Comparison of ENCODE assay signal across 27 cellular contexts in genomic region chr5:133330956-133331355, GRCh38.
"Had no signal": no experiment of that assay in that cellular context is flagged by ENCODE, and none has a peak within 500 bp of the region (broad histone marks: within the 10 kb centered on the region; RNA-seq: fewer than 3 reads in every experiment).

No MANE protein-coding gene starts in this region.

- H3K9me3 ChIP-seq: breast epithelium, MG63 had no signal

- H3K27ac ChIP-seq: breast epithelium, SK-N-MC, VCaP had no signal

- H3K4me3 ChIP-seq: breast epithelium, MG63, SK-N-MC had no signal

- H3K4me1 ChIP-seq: breast epithelium had no signal

- DNase-seq: activated CD4-positive, alpha-beta T cell treated with anti-CD3 and anti-CD28 coated beads for 48 hours; activated CD4-positive, alpha-beta T cell treated with anti-CD3 and anti-CD28 coated beads, Interleukin-2, amount 50 U/mL, for 4 hours; activated CD8-positive, alpha-beta memory T cell treated with anti-CD3 and anti-CD28 coated beads for 24 hours; activated naive CD4-positive, alpha-beta T cell treated with anti-CD3 and anti-CD28 coated beads, Interleukin-2, amount 50 U/mL, for 16 hours; activated T-cell treated with anti-CD3 and anti-CD28 coated beads, Interleukin-2, amount 50 U/mL, for 48 hours; amygdala; central memory CD4-positive, alpha-beta T cell; MG63; MV-4-11; NCI-H1092 treated with DMSO at 0.1 percent for 48 hours; NCI-H1417 treated with DMSO at 0.1 percent for 48 hours; NCI-H1694; NCI-H2029; NCI-H345; NCI-H510A; NCI-H526 treated with DMSO at 0.1 percent for 48 hours; NCI-H82; RPMI8226; T-cell; T-helper 2 cell; T1000 had no signal

- H3K36me3 ChIP-seq: breast epithelium, MG63 had no signal

- H3K36me3 Mint-ChIP-seq: T-cell had no signal

- H3K27me3 Mint-ChIP-seq: T-cell had no signal

- H3K27me3 ChIP-seq: breast epithelium, MG63 had no signal

- H3K27ac Mint-ChIP-seq: T-cell had no signal

- FAIRE-seq: TTC549 had no signal

- ATAC-seq: Panc1, Right ventricle myocardium inferior, T-cell had no signal

- H3K9me3 Mint-ChIP-seq: T-cell had no signal
